In the genomic region with DNA sequence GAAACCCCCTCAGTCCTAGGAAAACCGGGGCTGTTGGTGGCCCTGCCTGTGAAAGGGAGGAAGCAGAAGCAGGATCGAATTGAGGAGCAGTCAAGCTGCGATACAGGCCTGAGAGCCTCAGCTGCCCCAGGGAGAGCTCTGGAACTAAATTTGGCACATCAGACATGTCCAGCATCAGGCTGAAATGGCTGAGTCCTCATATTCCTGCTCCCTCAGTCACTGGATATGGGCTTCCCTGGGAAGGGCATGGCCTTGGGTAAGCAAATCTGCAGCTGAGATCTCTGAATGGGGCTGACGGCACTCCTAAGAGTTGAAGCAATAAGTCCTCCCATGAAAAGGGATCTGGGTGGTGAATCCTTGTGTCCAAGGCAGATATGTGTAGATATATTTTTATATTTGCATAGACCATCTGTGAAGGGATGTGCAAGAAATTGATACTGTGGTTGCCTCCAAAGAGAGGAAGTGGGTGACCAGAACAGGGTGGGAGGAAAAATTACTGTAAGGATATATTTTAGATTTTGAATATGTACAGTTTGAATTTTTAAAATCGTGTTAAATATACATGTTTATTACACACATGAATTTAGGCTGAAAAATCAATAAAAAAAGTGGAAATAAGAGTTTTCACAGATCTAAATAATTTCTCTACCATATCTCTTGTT, we compare ENCODE assay signal across 2 cellular contexts.
TF ChIP-seq lines count a peak whose summit lies in the region.

No MANE protein-coding gene starts in this region.

TF ChIP-seq in K562, 482 proteins besides CTCF, POLR2A, EP300 and RAD21 (continues in another document):
- no peak for TF ChIP-seq OTX1 (CRISPR knock-in tag; IDR thresholded peaks at IDR 0.05)
- TF ChIP-seq, protein P1, sequence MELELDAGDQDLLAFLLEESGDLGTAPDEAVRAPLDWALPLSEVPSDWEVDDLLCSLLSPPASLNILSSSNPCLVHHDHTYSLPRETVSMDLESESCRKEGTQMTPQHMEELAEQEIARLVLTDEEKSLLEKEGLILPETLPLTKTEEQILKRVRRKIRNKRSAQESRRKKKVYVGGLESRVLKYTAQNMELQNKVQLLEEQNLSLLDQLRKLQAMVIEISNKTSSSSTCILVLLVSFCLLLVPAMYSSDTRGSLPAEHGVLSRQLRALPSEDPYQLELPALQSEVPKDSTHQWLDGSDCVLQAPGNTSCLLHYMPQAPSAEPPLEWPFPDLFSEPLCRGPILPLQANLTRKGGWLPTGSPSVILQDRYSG (tag; conservative IDR thresholded peaks at IDR 0.05; ENCODE audit: low read depth) = no peak
- TF ChIP-seq, protein P2, sequence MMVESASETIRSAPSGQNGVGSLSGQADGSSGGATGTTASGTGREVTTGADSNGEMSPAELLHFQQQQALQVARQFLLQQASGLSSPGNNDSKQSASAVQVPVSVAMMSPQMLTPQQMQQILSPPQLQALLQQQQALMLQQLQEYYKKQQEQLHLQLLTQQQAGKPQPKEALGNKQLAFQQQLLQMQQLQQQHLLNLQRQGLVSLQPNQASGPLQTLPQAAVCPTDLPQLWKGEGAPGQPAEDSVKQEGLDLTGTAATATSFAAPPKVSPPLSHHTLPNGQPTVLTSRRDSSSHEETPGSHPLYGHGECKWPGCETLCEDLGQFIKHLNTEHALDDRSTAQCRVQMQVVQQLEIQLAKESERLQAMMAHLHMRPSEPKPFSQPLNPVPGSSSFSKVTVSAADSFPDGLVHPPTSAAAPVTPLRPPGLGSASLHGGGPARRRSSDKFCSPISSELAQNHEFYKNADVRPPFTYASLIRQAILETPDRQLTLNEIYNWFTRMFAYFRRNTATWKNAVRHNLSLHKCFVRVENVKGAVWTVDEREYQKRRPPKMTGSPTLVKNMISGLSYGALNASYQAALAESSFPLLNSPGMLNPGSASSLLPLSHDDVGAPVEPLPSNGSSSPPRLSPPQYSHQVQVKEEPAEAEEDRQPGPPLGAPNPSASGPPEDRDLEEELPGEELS (CRISPR knock-in tag; IDR thresholded peaks at IDR 0.05; ENCODE audit: borderline replicate concordance) = no peak
- TF ChIP-seq, protein P3, sequence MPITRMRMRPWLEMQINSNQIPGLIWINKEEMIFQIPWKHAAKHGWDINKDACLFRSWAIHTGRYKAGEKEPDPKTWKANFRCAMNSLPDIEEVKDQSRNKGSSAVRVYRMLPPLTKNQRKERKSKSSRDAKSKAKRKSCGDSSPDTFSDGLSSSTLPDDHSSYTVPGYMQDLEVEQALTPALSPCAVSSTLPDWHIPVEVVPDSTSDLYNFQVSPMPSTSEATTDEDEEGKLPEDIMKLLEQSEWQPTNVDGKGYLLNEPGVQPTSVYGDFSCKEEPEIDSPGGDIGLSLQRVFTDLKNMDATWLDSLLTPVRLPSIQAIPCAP (CRISPR knock-in tag; IDR thresholded peaks at IDR 0.05; ENCODE audit: borderline replicate concordance) = no peak
- TF ChIP-seq ZNF263 (CRISPR knock-in tag; IDR thresholded peaks at IDR 0.05; ENCODE audit: borderline replicate concordance) = peak; percentile 42; the same call in 1 of the 2 replicates
- TF ChIP-seq MBD2 (IDR thresholded peaks at IDR 0.05; ENCODE audit: borderline replicate concordance, low read depth) = no peak
- TF ChIP-seq POLR2AphosphoS5 (IDR thresholded peaks at IDR 0.05; ENCODE audit: control insufficient read depth, insufficient read depth, low read depth, low read length) = no peak
- no peak for TF ChIP-seq ZC3H4 (CRISPR knock-in tag; IDR thresholded peaks at IDR 0.05; ENCODE audit: borderline replicate concordance)
- TF ChIP-seq MAFK (IDR thresholded peaks at IDR 0.05; ENCODE audit: low read length) = no peak
- no peak for TF ChIP-seq HDAC6 (IDR thresholded peaks at IDR 0.05; ENCODE audit: low read depth, low read length)
- no peak for TF ChIP-seq ZNF695 (CRISPR knock-in tag; IDR thresholded peaks at IDR 0.05)
- TF ChIP-seq, protein P4, sequence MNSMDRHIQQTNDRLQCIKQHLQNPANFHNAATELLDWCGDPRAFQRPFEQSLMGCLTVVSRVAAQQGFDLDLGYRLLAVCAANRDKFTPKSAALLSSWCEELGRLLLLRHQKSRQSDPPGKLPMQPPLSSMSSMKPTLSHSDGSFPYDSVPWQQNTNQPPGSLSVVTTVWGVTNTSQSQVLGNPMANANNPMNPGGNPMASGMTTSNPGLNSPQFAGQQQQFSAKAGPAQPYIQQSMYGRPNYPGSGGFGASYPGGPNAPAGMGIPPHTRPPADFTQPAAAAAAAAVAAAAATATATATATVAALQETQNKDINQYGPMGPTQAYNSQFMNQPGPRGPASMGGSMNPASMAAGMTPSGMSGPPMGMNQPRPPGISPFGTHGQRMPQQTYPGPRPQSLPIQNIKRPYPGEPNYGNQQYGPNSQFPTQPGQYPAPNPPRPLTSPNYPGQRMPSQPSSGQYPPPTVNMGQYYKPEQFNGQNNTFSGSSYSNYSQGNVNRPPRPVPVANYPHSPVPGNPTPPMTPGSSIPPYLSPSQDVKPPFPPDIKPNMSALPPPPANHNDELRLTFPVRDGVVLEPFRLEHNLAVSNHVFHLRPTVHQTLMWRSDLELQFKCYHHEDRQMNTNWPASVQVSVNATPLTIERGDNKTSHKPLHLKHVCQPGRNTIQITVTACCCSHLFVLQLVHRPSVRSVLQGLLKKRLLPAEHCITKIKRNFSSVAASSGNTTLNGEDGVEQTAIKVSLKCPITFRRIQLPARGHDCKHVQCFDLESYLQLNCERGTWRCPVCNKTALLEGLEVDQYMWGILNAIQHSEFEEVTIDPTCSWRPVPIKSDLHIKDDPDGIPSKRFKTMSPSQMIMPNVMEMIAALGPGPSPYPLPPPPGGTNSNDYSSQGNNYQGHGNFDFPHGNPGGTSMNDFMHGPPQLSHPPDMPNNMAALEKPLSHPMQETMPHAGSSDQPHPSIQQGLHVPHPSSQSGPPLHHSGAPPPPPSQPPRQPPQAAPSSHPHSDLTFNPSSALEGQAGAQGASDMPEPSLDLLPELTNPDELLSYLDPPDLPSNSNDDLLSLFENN (IDR thresholded peaks at IDR 0.05; ENCODE audit: low read depth in 2 of 2, low read length in 2 of 2) = no peak
- TF ChIP-seq, protein P5, sequence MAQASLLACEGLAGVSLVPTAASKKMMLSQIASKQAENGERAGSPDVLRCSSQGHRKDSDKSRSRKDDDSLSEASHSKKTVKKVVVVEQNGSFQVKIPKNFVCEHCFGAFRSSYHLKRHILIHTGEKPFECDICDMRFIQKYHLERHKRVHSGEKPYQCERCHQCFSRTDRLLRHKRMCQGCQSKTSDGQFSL (CRISPR knock-in tag; IDR thresholded peaks at IDR 0.05) = no peak
- TF ChIP-seq, protein P5 (tag; IDR thresholded peaks at IDR 0.05) = no peak

TF ChIP-seq in WTC11, 78 proteins besides CTCF, POLR2A, EP300 and RAD21:
- TF ChIP-seq SP1 (CRISPR knock-in tag; conservative IDR thresholded peaks at IDR 0.05) (no peak), ZNF219 (CRISPR knock-in tag; IDR thresholded peaks at IDR 0.05; ENCODE audit: borderline replicate concordance) (no peak), TEAD4 (CRISPR knock-in tag; IDR thresholded peaks at IDR 0.05) (no peak), ELF4 (CRISPR knock-in tag; IDR thresholded peaks at IDR 0.05; ENCODE audit: low read depth) (no peak), ZNF423 (CRISPR knock-in tag; IDR thresholded peaks at IDR 0.05) (no peak), ZNF416 (CRISPR knock-in tag; IDR thresholded peaks at IDR 0.05) (no peak), TCF7 (CRISPR knock-in tag; IDR thresholded peaks at IDR 0.05; ENCODE audit: low read depth) (no peak), MYBL2 (CRISPR knock-in tag; IDR thresholded peaks at IDR 0.05) (no peak), NFE2L1 (CRISPR knock-in tag; IDR thresholded peaks at IDR 0.05) (no peak), HMGA2 (CRISPR knock-in tag; IDR thresholded peaks at IDR 0.05) (no peak)
- TF ChIP-seq, protein P6, sequence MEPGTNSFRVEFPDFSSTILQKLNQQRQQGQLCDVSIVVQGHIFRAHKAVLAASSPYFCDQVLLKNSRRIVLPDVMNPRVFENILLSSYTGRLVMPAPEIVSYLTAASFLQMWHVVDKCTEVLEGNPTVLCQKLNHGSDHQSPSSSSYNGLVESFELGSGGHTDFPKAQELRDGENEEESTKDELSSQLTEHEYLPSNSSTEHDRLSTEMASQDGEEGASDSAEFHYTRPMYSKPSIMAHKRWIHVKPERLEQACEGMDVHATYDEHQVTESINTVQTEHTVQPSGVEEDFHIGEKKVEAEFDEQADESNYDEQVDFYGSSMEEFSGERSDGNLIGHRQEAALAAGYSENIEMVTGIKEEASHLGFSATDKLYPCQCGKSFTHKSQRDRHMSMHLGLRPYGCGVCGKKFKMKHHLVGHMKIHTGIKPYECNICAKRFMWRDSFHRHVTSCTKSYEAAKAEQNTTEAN (CRISPR knock-in tag; IDR thresholded peaks at IDR 0.05) = no peak
- TF ChIP-seq, protein P7, sequence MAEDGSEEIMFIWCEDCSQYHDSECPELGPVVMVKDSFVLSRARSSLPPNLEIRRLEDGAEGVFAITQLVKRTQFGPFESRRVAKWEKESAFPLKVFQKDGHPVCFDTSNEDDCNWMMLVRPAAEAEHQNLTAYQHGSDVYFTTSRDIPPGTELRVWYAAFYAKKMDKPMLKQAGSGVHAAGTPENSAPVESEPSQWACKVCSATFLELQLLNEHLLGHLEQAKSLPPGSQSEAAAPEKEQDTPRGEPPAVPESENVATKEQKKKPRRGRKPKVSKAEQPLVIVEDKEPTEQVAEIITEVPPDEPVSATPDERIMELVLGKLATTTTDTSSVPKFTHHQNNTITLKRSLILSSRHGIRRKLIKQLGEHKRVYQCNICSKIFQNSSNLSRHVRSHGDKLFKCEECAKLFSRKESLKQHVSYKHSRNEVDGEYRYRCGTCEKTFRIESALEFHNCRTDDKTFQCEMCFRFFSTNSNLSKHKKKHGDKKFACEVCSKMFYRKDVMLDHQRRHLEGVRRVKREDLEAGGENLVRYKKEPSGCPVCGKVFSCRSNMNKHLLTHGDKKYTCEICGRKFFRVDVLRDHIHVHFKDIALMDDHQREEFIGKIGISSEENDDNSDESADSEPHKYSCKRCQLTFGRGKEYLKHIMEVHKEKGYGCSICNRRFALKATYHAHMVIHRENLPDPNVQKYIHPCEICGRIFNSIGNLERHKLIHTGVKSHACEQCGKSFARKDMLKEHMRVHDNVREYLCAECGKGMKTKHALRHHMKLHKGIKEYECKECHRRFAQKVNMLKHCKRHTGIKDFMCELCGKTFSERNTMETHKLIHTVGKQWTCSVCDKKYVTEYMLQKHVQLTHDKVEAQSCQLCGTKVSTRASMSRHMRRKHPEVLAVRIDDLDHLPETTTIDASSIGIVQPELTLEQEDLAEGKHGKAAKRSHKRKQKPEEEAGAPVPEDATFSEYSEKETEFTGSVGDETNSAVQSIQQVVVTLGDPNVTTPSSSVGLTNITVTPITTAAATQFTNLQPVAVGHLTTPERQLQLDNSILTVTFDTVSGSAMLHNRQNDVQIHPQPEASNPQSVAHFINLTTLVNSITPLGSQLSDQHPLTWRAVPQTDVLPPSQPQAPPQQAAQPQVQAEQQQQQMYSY (CRISPR knock-in tag; IDR thresholded peaks at IDR 0.05) = no peak
- TF ChIP-seq, protein P8, sequence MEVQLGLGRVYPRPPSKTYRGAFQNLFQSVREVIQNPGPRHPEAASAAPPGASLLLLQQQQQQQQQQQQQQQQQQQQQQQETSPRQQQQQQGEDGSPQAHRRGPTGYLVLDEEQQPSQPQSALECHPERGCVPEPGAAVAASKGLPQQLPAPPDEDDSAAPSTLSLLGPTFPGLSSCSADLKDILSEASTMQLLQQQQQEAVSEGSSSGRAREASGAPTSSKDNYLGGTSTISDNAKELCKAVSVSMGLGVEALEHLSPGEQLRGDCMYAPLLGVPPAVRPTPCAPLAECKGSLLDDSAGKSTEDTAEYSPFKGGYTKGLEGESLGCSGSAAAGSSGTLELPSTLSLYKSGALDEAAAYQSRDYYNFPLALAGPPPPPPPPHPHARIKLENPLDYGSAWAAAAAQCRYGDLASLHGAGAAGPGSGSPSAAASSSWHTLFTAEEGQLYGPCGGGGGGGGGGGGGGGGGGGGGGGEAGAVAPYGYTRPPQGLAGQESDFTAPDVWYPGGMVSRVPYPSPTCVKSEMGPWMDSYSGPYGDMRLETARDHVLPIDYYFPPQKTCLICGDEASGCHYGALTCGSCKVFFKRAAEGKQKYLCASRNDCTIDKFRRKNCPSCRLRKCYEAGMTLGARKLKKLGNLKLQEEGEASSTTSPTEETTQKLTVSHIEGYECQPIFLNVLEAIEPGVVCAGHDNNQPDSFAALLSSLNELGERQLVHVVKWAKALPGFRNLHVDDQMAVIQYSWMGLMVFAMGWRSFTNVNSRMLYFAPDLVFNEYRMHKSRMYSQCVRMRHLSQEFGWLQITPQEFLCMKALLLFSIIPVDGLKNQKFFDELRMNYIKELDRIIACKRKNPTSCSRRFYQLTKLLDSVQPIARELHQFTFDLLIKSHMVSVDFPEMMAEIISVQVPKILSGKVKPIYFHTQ (CRISPR knock-in tag; IDR thresholded peaks at IDR 0.05) = no peak
- TF ChIP-seq, protein P9, sequence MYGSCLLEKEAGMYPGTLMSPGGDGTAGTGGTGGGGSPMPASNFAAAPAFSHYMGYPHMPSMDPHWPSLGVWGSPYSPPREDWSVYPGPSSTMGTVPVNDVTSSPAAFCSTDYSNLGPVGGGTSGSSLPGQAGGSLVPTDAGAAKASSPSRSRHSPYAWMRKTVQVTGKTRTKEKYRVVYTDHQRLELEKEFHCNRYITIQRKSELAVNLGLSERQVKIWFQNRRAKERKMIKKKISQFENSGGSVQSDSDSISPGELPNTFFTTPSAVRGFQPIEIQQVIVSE (CRISPR knock-in tag; IDR thresholded peaks at IDR 0.05; ENCODE audit: borderline replicate concordance) = no peak
- TF ChIP-seq, protein P10, sequence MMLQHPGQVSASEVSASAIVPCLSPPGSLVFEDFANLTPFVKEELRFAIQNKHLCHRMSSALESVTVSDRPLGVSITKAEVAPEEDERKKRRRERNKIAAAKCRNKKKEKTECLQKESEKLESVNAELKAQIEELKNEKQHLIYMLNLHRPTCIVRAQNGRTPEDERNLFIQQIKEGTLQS (CRISPR knock-in tag; conservative IDR thresholded peaks at IDR 0.05) = no peak
TF ChIP-seq in WTC11: peak in this region for 0.
